Comparison of ENCODE assay signal across 11 cellular contexts in the genomic region with DNA sequence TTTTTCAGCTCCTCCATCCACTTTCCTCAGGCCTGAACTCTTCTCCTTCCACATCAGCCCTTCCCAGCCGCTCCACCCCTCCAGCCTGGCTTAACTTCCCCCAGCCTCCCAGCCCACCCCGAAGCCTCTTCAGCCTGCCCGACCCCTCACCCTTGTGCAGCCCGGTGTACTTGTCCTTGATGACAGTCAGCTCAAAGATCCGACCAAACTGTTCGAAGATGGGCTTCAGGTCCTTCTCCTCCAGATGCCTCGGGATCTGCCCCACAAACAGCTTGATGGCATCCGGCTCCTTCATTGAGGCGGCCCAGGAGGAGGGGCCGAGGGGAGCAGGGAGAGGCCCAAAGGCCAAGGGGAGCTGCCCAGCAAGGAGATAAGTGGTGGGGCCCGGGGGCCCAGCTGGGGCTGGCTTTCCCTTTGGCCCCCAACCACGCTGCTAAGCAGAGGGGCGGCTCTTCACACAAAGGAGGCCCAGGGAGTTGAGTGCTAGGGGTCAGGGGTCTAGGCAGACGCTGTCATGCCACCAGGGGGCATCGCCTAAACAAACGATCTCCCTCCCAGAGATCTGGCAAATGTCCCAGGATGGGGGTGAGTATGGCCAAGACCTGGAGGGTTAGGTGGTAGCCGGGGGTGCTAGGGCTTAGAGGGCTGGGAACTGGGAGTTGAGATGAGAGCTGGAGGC. TPM values are rescaled to one million over a fixed set of nuclear protein-coding genes. Genes with fewer than 3 reads are reported as not detected.
A peak's percentile ranks its signal among the peaks of the same experiment; 100 is the strongest.
DNase-seq lines count a peak whose midpoint lies in the region; ATAC-seq and TF ChIP-seq lines count a peak whose summit lies in the region.
"Had no signal": no experiment of that assay in that cellular context is flagged by ENCODE, and none has a peak within 500 bp of the region (broad histone marks: within the 10 kb centered on the region; RNA-seq: fewer than 3 reads in every experiment).

No MANE protein-coding gene starts in this region.

- H3K36me3 Mint-ChIP-seq in HFFc6 (ENCODE audit: low read depth), result no peaks in the 10 kb centered on the region

- H3K27ac Mint-ChIP-seq in HFFc6, result no peak overlapping the region

- TF ChIP-seq POLR2A in erythroblast (IDR thresholded peaks at IDR 0.05; ENCODE audit: low read length), result no peak

- peak; percentile 42; the same call in 1 of the 2 replicates for TF ChIP-seq CTCF in HFFc6 (IDR thresholded peaks at IDR 0.05)

- peaks cover 14% of the 10 kb centered on the region for H3K4me1 Mint-ChIP-seq in HFFc6 (ENCODE audit: low read depth)

- DNase-seq in 8988T (peak; percentile 46), HFFc6 (no peak), NCI-H69 (lab: John Stamatoyannopoulos, UW) (peak; percentile 95), erythroblast (lab: John Stamatoyannopoulos, UW) (peak; percentile 83 to 84), cortex of kidney (lab: John Stamatoyannopoulos, UW) (no peak), OCI-M2 (lab: John Stamatoyannopoulos, UW; ENCODE audit: unreplicated experiment) (no peak), NCI-H226 (no peak)
- DNase-seq: activated CD8-positive, alpha-beta memory T cell treated with anti-CD3 and anti-CD28 coated beads for 24 hours; heart right ventricle; ovary had no signal

- peaks cover 57% of the 10 kb centered on the region for H3K27me3 Mint-ChIP-seq in HFFc6 (ENCODE audit: insufficient read depth)

- ATAC-seq in GM19467 (IDR thresholded peaks at IDR 0.05; ENCODE audit: unreplicated experiment), result no peak
- ATAC-seq: heart right ventricle had no signal

- H3K4me3 Mint-ChIP-seq in HFFc6, result no peak overlapping the region

- H3K9me3 Mint-ChIP-seq in HFFc6, result no peaks in the 10 kb centered on the region

RNA-seq across cellular contexts. Expression of gene CELF3, which starts 0.7 kb away (rescaled TPM):
- not detected for total RNA-seq in HFFc6 (2021; fragmentation: NEBNext Ultra II Directional; extraction: Animal tissue kit (Norgen Biotek cat#: 25700))
- total RNA-seq: heart right ventricle had no signal

RNA-seq across cellular contexts. Expression of gene RIIAD1, which starts 5.5 kb away (rescaled TPM):
- total RNA-seq in HFFc6 (2021; fragmentation: NEBNext Ultra II Directional; extraction: Animal tissue kit (Norgen Biotek cat#: 25700)), result not detected

RNA-seq across cellular contexts. Expression of gene MRPL9, which starts 47.4 kb away (rescaled TPM):
- 100 to 1,000 TPM in 2 of 6 experiments, 10 to 100 TPM in 4; 91.4 to 116 (median 96.2) TPM for total RNA-seq in HFFc6 (2021; fragmentation: NEBNext Ultra II Directional; extraction: Animal tissue kit (Norgen Biotek cat#: 25700))

Comparison
In these comparisons a context has a peak if more than half of its experiments do, and no peak if none do; other contexts are left out.
1. DNase-seq: peak in 8988T (single experiment), NCI-H69 (single experiment) and erythroblast (2 of 2); none in HFFc6 (single experiment), cortex of kidney (single experiment), OCI-M2 (single experiment) and NCI-H226 (single experiment).